Comparison of ENCODE assay signal across 10 cellular contexts in genomic region chr13:101623469-101624209, GRCh38.
DNase-seq lines count a peak whose midpoint lies in the region; ATAC-seq and TF ChIP-seq lines count a peak whose summit lies in the region.
"Had no signal": no experiment of that assay in that cellular context is flagged by ENCODE, and none has a peak within 500 bp of the region (broad histone marks: within the 10 kb centered on the region; RNA-seq: fewer than 3 reads in every experiment).

No MANE protein-coding gene starts in this region.

- H3K4me1 Mint-ChIP-seq in T-helper 17 cell (peaks cover 20% of the 10 kb centered on the region), Calu3 (ENCODE audit: low read depth, unreplicated experiment) (no peaks in the 10 kb centered on the region)
- peaks cover 32% of the 10 kb centered on the region for H3K4me1 Mint-ChIP-seq in stimulated activated memory B cell treated with anti-CD40 and anti-IgM and Interleukin-4, amounts not matched to agents 10 μg/mL and 1 μg/mL and 100 μg/mL, for 72 hours

- no TSS peak for BruUV-seq in Calu3 (replicated peaks; lab: Mats Ljungman, UMichigan)

- peak overlapping the region in 3 of 4 donors; percentile 38 to 49 (median 41) for H3K27ac ChIP-seq in gastroesophageal sphincter
- H3K27ac ChIP-seq: 22Rv1 had no signal

- H3K4me3 Mint-ChIP-seq in T-helper 17 cell (peak overlapping the region; percentile 25), Calu3 (ENCODE audit: low read depth, unreplicated experiment) (no peak overlapping the region)
- H3K4me3 Mint-ChIP-seq in stimulated activated memory B cell treated with anti-CD40 and anti-IgM and Interleukin-4, amounts not matched to agents 10 μg/mL and 1 μg/mL and 100 μg/mL, for 72 hours: peak overlapping the region; percentile 71
- H3K4me3 Mint-ChIP-seq: brain had no signal

- intact Hi-C loops in Calu3 (cut with micrococcal nuclease; ENCODE audit: unreplicated experiment): loop anchor here (10.0 kb wide), 1 partner anchor 111 kb away; no protein-coding TSS in a partner anchor

- no peak overlapping the region for H3K4me3 ChIP-seq in gastroesophageal sphincter

- peak; percentile 1 for DNase-seq in DMS53 (lab: John Stamatoyannopoulos, UW)
- DNase-seq in DMS53 treated with DMSO at 0.1 percent for 48 hours (lab: John Stamatoyannopoulos, UW; ENCODE audit: unreplicated experiment): no peak
- DNase-seq in T-helper 17 cell: no peak
- no peak for DNase-seq in MV-4-11 (lab: John Stamatoyannopoulos, UW)
- no peak for DNase-seq in Calu3

- no peak for TF ChIP-seq EP300 in gastroesophageal sphincter (IDR thresholded peaks at IDR 0.05)

- TF ChIP-seq CTCF in gastroesophageal sphincter (IDR thresholded peaks at IDR 0.05): no peak
- TF ChIP-seq CTCF in Calu3 (IDR thresholded peaks at IDR 0.05; ENCODE audit: unreplicated experiment): no peak

- H3K27ac Mint-ChIP-seq in T-helper 17 cell (peak overlapping the region; percentile 65), Calu3 (ENCODE audit: unreplicated experiment) (no peak overlapping the region)
- peak overlapping the region; percentile 74 for H3K27ac Mint-ChIP-seq in stimulated activated memory B cell treated with anti-CD40 and anti-IgM and Interleukin-4, amounts not matched to agents 10 μg/mL and 1 μg/mL and 100 μg/mL, for 72 hours

- no peaks in the 10 kb centered on the region for H3K27me3 ChIP-seq in gastroesophageal sphincter

- H3K27me3 Mint-ChIP-seq in T-helper 17 cell (no peaks in the 10 kb centered on the region), Calu3 (ENCODE audit: unreplicated experiment) (no peaks in the 10 kb centered on the region)
- H3K27me3 Mint-ChIP-seq in stimulated activated memory B cell treated with anti-CD40 and anti-IgM and Interleukin-4, amounts not matched to agents 10 μg/mL and 1 μg/mL and 100 μg/mL, for 72 hours: no peaks in the 10 kb centered on the region

- WGBS in gastroesophageal sphincter (ENCODE audit: low coverage in 1 of 2), 2 donors: 67% methylated on average over 1 to 2 of the region's 2 CpGs

- no peak for TF ChIP-seq POLR2A in gastroesophageal sphincter (IDR thresholded peaks at IDR 0.05)

- H3K36me3 ChIP-seq in gastroesophageal sphincter: no peaks in the 10 kb centered on the region

- CTCF ChIA-PET in Calu3 (lab: Charles Lee): no interaction called here

- no peaks in the 10 kb centered on the region for H3K36me3 Mint-ChIP-seq in T-helper 17 cell (ENCODE audit: low read depth)
- no peaks in the 10 kb centered on the region for H3K36me3 Mint-ChIP-seq in stimulated activated memory B cell treated with anti-CD40 and anti-IgM and Interleukin-4, amounts not matched to agents 10 μg/mL and 1 μg/mL and 100 μg/mL, for 72 hours
- H3K36me3 Mint-ChIP-seq in Calu3 (ENCODE audit: insufficient read depth, unreplicated experiment): no peaks in the 10 kb centered on the region
- H3K36me3 Mint-ChIP-seq: brain had no signal

- H3K9me3 ChIP-seq in T-helper 17 cell (ENCODE audit: control insufficient read depth, low read length, poor library complexity, severe bottlenecking): no peaks in the 10 kb centered on the region
- H3K9me3 ChIP-seq in gastroesophageal sphincter: no peaks in the 10 kb centered on the region

- H3K4me1 ChIP-seq in gastroesophageal sphincter: peaks cover 0 to 5% (median 0%) of the 10 kb centered on the region in 3 donors

- ATAC-seq in T-helper 17 cell: no peak
- ATAC-seq in gastroesophageal sphincter: no peak
- ATAC-seq in stimulated activated memory B cell treated with anti-CD40 and anti-IgM and Interleukin-4, amounts not matched to agents 10 μg/mL and 1 μg/mL and 100 μg/mL, for 72 hours: no peak
- no peak for ATAC-seq in HG02840 (IDR thresholded peaks at IDR 0.05; ENCODE audit: low FRiP score, unreplicated experiment)

- no peaks in the 10 kb centered on the region for H3K9me3 Mint-ChIP-seq in stimulated activated memory B cell treated with anti-CD40 and anti-IgM and Interleukin-4, amounts not matched to agents 10 μg/mL and 1 μg/mL and 100 μg/mL, for 72 hours
- no peaks in the 10 kb centered on the region for H3K9me3 Mint-ChIP-seq in Calu3 (ENCODE audit: low read depth, unreplicated experiment)
- H3K9me3 Mint-ChIP-seq: brain had no signal
